In genomic region chr9:100428871-100429654, GRCh38 we compare ENCODE assay signal across 9 cellular contexts. TPM values are rescaled to one million over a fixed set of nuclear protein-coding genes. Genes with fewer than 3 reads are reported as not detected.
DNase-seq lines count a peak whose midpoint lies in the region; FAIRE-seq and TF ChIP-seq lines count a peak whose summit lies in the region.
"Had no signal": no experiment of that assay in that cellular context is flagged by ENCODE, and none has a peak within 500 bp of the region (broad histone marks: within the 10 kb centered on the region; RNA-seq: fewer than 3 reads in every experiment).

No MANE protein-coding gene starts in this region.

- peak overlapping the region; percentile 76 for H3K4me3 ChIP-seq in AG04449 (ENCODE audit: low read depth, low read length)
- no peak overlapping the region for H3K4me3 ChIP-seq in colonic mucosa
- no peak overlapping the region for H3K4me3 ChIP-seq in mesendoderm (ENCODE audit: low read length)
- no peak overlapping the region for H3K4me3 ChIP-seq in kidney (ENCODE audit: low read length in 2 of 2)

- intact Hi-C loops in colonic mucosa (cut with DNase I) (loop anchor here (5.0 kb wide), 1 partner anchor 168 kb away; no protein-coding TSS in a partner anchor), kidney (cut with DNase I) (no loop called here)

- no peak overlapping the region for H2AK5ac ChIP-seq in mesendoderm (ENCODE audit: low read length)

- no peak overlapping the region for H3K4me2 ChIP-seq in mesendoderm (ENCODE audit: low read length)

- H3K9ac ChIP-seq in colonic mucosa (ENCODE audit: low read depth in 2 of 2, low read length in 2 of 2): no peak overlapping the region
- no peak overlapping the region for H3K9ac ChIP-seq in mesendoderm (ENCODE audit: low read length)
- H3K9ac ChIP-seq in kidney (ENCODE audit: low read length in 2 of 2): no peak overlapping the region

- H3K9me3 ChIP-seq in colonic mucosa (no peaks in the 10 kb centered on the region), kidney (ENCODE audit: control insufficient read depth in 1 of 2, low read length in 2 of 2) (no peaks in the 10 kb centered on the region)

- no peak for TF ChIP-seq CTCF in AG04449 (IDR thresholded peaks at IDR 0.05; ENCODE audit: insufficient read depth, low read length, missing control alignments)
- TF ChIP-seq CTCF in colonic mucosa (IDR thresholded peaks at IDR 0.05): no peak
- no peak for TF ChIP-seq CTCF in kidney (IDR thresholded peaks at IDR 0.05; ENCODE audit: borderline replicate concordance, extremely low read depth, insufficient read depth)

- H2BK15ac ChIP-seq in mesendoderm (replicated peaks; ENCODE audit: low read depth): no peak overlapping the region

- H3K18ac ChIP-seq in mesendoderm (ENCODE audit: low read length): no peak overlapping the region

- H3K4ac ChIP-seq in mesendoderm (ENCODE audit: low read depth, low read length): no peak overlapping the region

- H2BK5ac ChIP-seq in mesendoderm (ENCODE audit: low read length): no peak overlapping the region

- CTCF ChIA-PET in AG04449 (lab: Yijun Ruan, JAX): interaction anchor here (1.1 to 2.1 kb wide), 8 partner anchors 9 to 1021 kb away, joined by 3 to 14 read pairs (median 4); no protein-coding TSS in a partner anchor

- H3K79me2 ChIP-seq in mesendoderm (ENCODE audit: control insufficient read depth, insufficient read depth, low read length): peaks cover 34% of the 10 kb centered on the region

- peak overlapping the region; percentile 31 for H3K56ac ChIP-seq in mesendoderm (ENCODE audit: low read length)

- DNase-seq in AG04449 (ENCODE audit: low read depth, low spot score) (peak; percentile 98), LHCN-M2 (ENCODE audit: low read depth) (peak; percentile 100), colonic mucosa (no peak), mesendoderm (peak; percentile 56), NCI-H1694 treated with DMSO at 0.1 percent for 48 hours (lab: John Stamatoyannopoulos, UW) (no peak), kidney (no peak)
- DNase-seq in activated CD4-positive, alpha-beta T cell treated with anti-CD3 and anti-CD28 coated beads, Interleukin-2, amount 50 U/mL, for 48 hours: no peak
- no peak for DNase-seq in activated CD8-positive, alpha-beta memory T cell treated with anti-CD3 and anti-CD28 coated beads, Interleukin-2, amount 50 U/mL, for 4 hours
- DNase-seq: activated naive CD8-positive, alpha-beta T cell treated with anti-CD3 and anti-CD28 coated beads, Interleukin-2, amount 10 ng/mL, durations not matched to agents 7 days and 5 days had no signal

- POLR2A ChIA-PET in AG04449 (lab: Yijun Ruan, JAX): interaction anchor here (1.3 kb wide), 2 partner anchors 17 to 76 kb away, joined by 3 to 6 read pairs; partner anchors contain the start of gene TEX10

- peaks cover 5% of the 10 kb centered on the region for H3K4me1 ChIP-seq in colonic mucosa
- peaks cover 2% of the 10 kb centered on the region for H3K4me1 ChIP-seq in mesendoderm (ENCODE audit: control insufficient read depth, low read depth, low read length)
- H3K4me1 ChIP-seq in kidney (ENCODE audit: control insufficient read depth in 1 of 2, insufficient read depth in 1 of 2, low read depth in 1 of 2, low read length in 2 of 2): peaks cover 0 to 17% of the 10 kb centered on the region in 2 donors

- no CpG with 5 or more reads among the region's 9 CpGs for WGBS in mesendoderm (ENCODE audit: extremely low coverage, insufficient coverage, low lambda C conversion rate)

- no peaks in the 10 kb centered on the region for H3K27me3 ChIP-seq in colonic mucosa
- no peaks in the 10 kb centered on the region for H3K27me3 ChIP-seq in mesendoderm (ENCODE audit: insufficient read depth, low read length, poor library complexity)

- H3K27ac ChIP-seq in colonic mucosa (peak overlapping the region; percentile 63), mesendoderm (ENCODE audit: low read depth, low read length) (no peak overlapping the region), kidney (ENCODE audit: low read depth in 2 of 2, low read length in 2 of 2) (peak overlapping the region in 1 of 2 donors; percentile 72)

- no peaks in the 10 kb centered on the region for H3K36me3 ChIP-seq in colonic mucosa
- peaks cover 2% of the 10 kb centered on the region for H3K36me3 ChIP-seq in mesendoderm (ENCODE audit: control insufficient read depth, insufficient read depth, low read length)
- no peaks in the 10 kb centered on the region for H3K36me3 ChIP-seq in kidney (ENCODE audit: control insufficient read depth in 1 of 2, insufficient read depth in 2 of 2, low read length in 2 of 2)

- H4K8ac ChIP-seq in mesendoderm (ENCODE audit: low read depth, low read length): no peak overlapping the region

- no peak for FAIRE-seq in kidney (lab: Jason Lieb, UNC)

- H3K79me1 ChIP-seq in mesendoderm (ENCODE audit: low read length): peaks cover 24% of the 10 kb centered on the region

- no peak overlapping the region for H2BK120ac ChIP-seq in mesendoderm (ENCODE audit: low read depth, low read length)

- H3K23ac ChIP-seq in mesendoderm (ENCODE audit: low read length): no peak overlapping the region

- no peak overlapping the region for H4K5ac ChIP-seq in mesendoderm (ENCODE audit: low read length)

RNA-seq across cellular contexts. Expression of gene MSANTD3, which starts 2.1 kb away (rescaled TPM):
- total RNA-seq in LHCN-M2 (2014; rRNA removed) (84.2 and 91.1 TPM in 2 replicates), colonic mucosa (10 to 100 TPM in 1 of 2 donors, 1 to 10 TPM in 1; 9.1 to 11.7 TPM), kidney (14.3 TPM)
- polyA plus RNA-seq in LHCN-M2 (2012): 49.7 TPM
- 35.3 TPM for polyA plus RNA-seq in mesendoderm (2013, experiment 1 of 2)
- polyA plus RNA-seq in mesendoderm (2013, experiment 2 of 2): 37.9 TPM
- polyA plus RNA-seq in kidney (ENCODE audit: insufficient read depth, low read depth, low replicate concordance): 16.7 TPM

RNA-seq across cellular contexts. Expression of gene TMEFF1, which starts 43.9 kb away (rescaled TPM):
- total RNA-seq in LHCN-M2 (2014; rRNA removed) (0.51 and 2.4 TPM in 2 replicates), colonic mucosa (under 1 TPM in 1 of 2 donors, not detected in 1; 0.27 TPM), kidney (0.66 TPM)
- 0.23 TPM for polyA plus RNA-seq in LHCN-M2 (2012)
- 9.0 TPM for polyA plus RNA-seq in mesendoderm (2013, experiment 1 of 2)
- 7.4 TPM for polyA plus RNA-seq in mesendoderm (2013, experiment 2 of 2)
- not detected for polyA plus RNA-seq in kidney (ENCODE audit: insufficient read depth, low read depth, low replicate concordance)

Comparison
In these comparisons a context has a peak if more than half of its experiments do, and no peak if none do; other contexts are left out.
1. DNase-seq: peak in AG04449 (single experiment), LHCN-M2 (single experiment) and mesendoderm (single experiment); none in colonic mucosa (single experiment), NCI-H1694 treated with DMSO at 0.1 percent for 48 hours (single experiment), activated CD4-positive, alpha-beta T cell treated with anti-CD3 and anti-CD28 coated beads, Interleukin-2, amount 50 U/mL, for 48 hours (0 of 2), activated CD8-positive, alpha-beta memory T cell treated with anti-CD3 and anti-CD28 coated beads, Interleukin-2, amount 50 U/mL, for 4 hours (single experiment) and kidney (single experiment).